14 cellular contexts compared by ENCODE assay signal in genomic region chr20:17605131-17605660, GRCh38. TPM values are rescaled to one million over a fixed set of nuclear protein-coding genes. Genes with fewer than 3 reads are reported as not detected.
DNase-seq lines count a peak whose midpoint lies in the region; TF ChIP-seq lines count a peak whose summit lies in the region.
"Had no signal": no experiment of that assay in that cellular context is flagged by ENCODE, and none has a peak within 500 bp of the region (broad histone marks: within the 10 kb centered on the region; RNA-seq: fewer than 3 reads in every experiment).

No MANE protein-coding gene starts in this region.

- no peak for TF ChIP-seq EP300 in stomach (IDR thresholded peaks at IDR 0.05)

- H3K36me3 ChIP-seq in endodermal cell (ENCODE audit: control insufficient read depth, insufficient read depth, low read length) (peaks cover 75% of the 10 kb centered on the region), stomach (peaks cover 16 to 85% (median 75%) of the 10 kb centered on the region in 4 donors)

- H3K27me3 ChIP-seq in endodermal cell (ENCODE audit: control insufficient read depth, insufficient read depth, low read length, poor library complexity, severe bottlenecking) (no peaks in the 10 kb centered on the region), stomach (no peaks in the 10 kb centered on the region)

- no peak for TF ChIP-seq POLR2A in stomach (IDR thresholded peaks at IDR 0.05)

- peaks cover 38% of the 10 kb centered on the region for H3K36me3 Mint-ChIP-seq in activated CD4-positive, alpha-beta T cell treated with anti-CD3 and anti-CD28 coated beads, Interleukin-2, amount 10 ng/mL, durations not matched to agents 24 days and 14 days (ENCODE audit: low read depth)
- H3K36me3 Mint-ChIP-seq in endodermal cell (ENCODE audit: low read depth) (peaks cover 40% of the 10 kb centered on the region), mesothelial cell of epicardium (peaks cover 21% of the 10 kb centered on the region)

- no peaks in the 10 kb centered on the region for H3K4me1 ChIP-seq in endodermal cell (ENCODE audit: control insufficient read depth, insufficient read depth, low read length)
- H3K4me1 ChIP-seq in stomach = peaks cover 30 to 99% (median 69%) of the 10 kb centered on the region in 4 donors

- H3K4me3 Mint-ChIP-seq in activated CD4-positive, alpha-beta T cell treated with anti-CD3 and anti-CD28 coated beads, Interleukin-2, amount 10 ng/mL, durations not matched to agents 24 days and 14 days = no peak overlapping the region
- H3K4me3 Mint-ChIP-seq in endodermal cell (no peak overlapping the region), mesothelial cell of epicardium (no peak overlapping the region)
- H3K4me3 Mint-ChIP-seq: CD8-positive, alpha-beta T cell had no signal

- peak overlapping the region; percentile 6 for H3K27ac Mint-ChIP-seq in activated CD4-positive, alpha-beta T cell treated with anti-CD3 and anti-CD28 coated beads, Interleukin-2, amount 10 ng/mL, durations not matched to agents 24 days and 14 days
- H3K27ac Mint-ChIP-seq in endodermal cell = no peak overlapping the region
- peak overlapping the region; percentile 68 for H3K27ac Mint-ChIP-seq in mesothelial cell of epicardium
- H3K27ac Mint-ChIP-seq: CD8-positive, alpha-beta T cell had no signal

- H3K27ac ChIP-seq in endodermal cell (ENCODE audit: low read depth, low read length) = no peak overlapping the region
- H3K27ac ChIP-seq in stomach = peak overlapping the region; percentile 38 to 80 (median 61)

- H3K27me3 Mint-ChIP-seq in activated CD4-positive, alpha-beta T cell treated with anti-CD3 and anti-CD28 coated beads, Interleukin-2, amount 10 ng/mL, durations not matched to agents 24 days and 14 days = no peaks in the 10 kb centered on the region
- no peaks in the 10 kb centered on the region for H3K27me3 Mint-ChIP-seq in endodermal cell (ENCODE audit: insufficient read depth)
- H3K27me3 Mint-ChIP-seq in mesothelial cell of epicardium (ENCODE audit: low read depth) = no peaks in the 10 kb centered on the region

- H3K4me3 ChIP-seq in endodermal cell (ENCODE audit: low read length) (no peak overlapping the region), stomach (no peak overlapping the region)
- H3K4me3 ChIP-seq: GM12878 had no signal

- H3K9me3 ChIP-seq in endodermal cell (ENCODE audit: control insufficient read depth, low read length) = no peaks in the 10 kb centered on the region
- no peaks in the 10 kb centered on the region for H3K9me3 ChIP-seq in stomach

- TF ChIP-seq CTCF in endodermal cell (conservative IDR thresholded peaks at IDR 0.05) (no peak), mesothelial cell of epicardium (IDR thresholded peaks at IDR 0.05; ENCODE audit: unreplicated experiment) (no peak), stomach (IDR thresholded peaks at IDR 0.05) (peak in 1 of 7 experiments; percentile 26)

- intact Hi-C loops in activated CD4-positive, alpha-beta T cell treated with anti-CD3 and anti-CD28 coated beads, Interleukin-2, amount 10 ng/mL, durations not matched to agents 24 days and 14 days (cut with micrococcal nuclease) = no loop called here
- intact Hi-C loops in stomach (cut with DNase I; ENCODE audit: low total_unique reads) = no loop called here

- WGBS in endodermal cell (ENCODE audit: insufficient coverage in 1 of 2, insufficient read length in 1 of 2), 2 experiments = 95% methylated on average over 5 of the region's 5 CpGs
- WGBS in stomach, 5 donors = 27 to 41% (median 31%) methylated on average over 5 of the region's 5 CpGs

- H3K4me1 Mint-ChIP-seq in activated CD4-positive, alpha-beta T cell treated with anti-CD3 and anti-CD28 coated beads, Interleukin-2, amount 10 ng/mL, durations not matched to agents 24 days and 14 days = peaks cover 16% of the 10 kb centered on the region
- peaks cover 3% of the 10 kb centered on the region for H3K4me1 Mint-ChIP-seq in endodermal cell
- peaks cover 2% of the 10 kb centered on the region for H3K4me1 Mint-ChIP-seq in mesothelial cell of epicardium

- DNase-seq in activated CD4-positive, alpha-beta T cell treated with anti-CD3 and anti-CD28 coated beads, Interleukin-2, amount 10 ng/mL, durations not matched to agents 24 days and 14 days = no peak
- no peak for DNase-seq in activated CD4-positive, alpha-beta T cell treated with anti-CD3 and anti-CD28 coated beads for 4 hours
- peak; percentile 35 for DNase-seq in endodermal cell
- no peak for DNase-seq in mesothelial cell of epicardium (ENCODE audit: low spot score in 2 of 2, unreplicated experiment in 2 of 2)
- peak; percentile 74 for DNase-seq in stomach
- DNase-seq in NCI-H345 (lab: John Stamatoyannopoulos, UW) = no peak
- no peak for DNase-seq in NCI-H2171 (lab: John Stamatoyannopoulos, UW)
- no peak for DNase-seq in NOMO-1 treated with dmso at 0.1 percent for 144 hours (lab: John Stamatoyannopoulos, UW; ENCODE audit: unreplicated experiment)
- DNase-seq: activated naive CD4-positive, alpha-beta T cell treated with Interleukin-2 at 50 U/mL for 16 hours; CD8-positive, alpha-beta T cell; hypothalamus; NCI-H146; occipital lobe had no signal

- H3K9ac ChIP-seq in endodermal cell (ENCODE audit: extremely low read depth, low read length, poor library complexity, severe bottlenecking) = no peak overlapping the region

- no peaks in the 10 kb centered on the region for H3K9me3 Mint-ChIP-seq in activated CD4-positive, alpha-beta T cell treated with anti-CD3 and anti-CD28 coated beads, Interleukin-2, amount 10 ng/mL, durations not matched to agents 24 days and 14 days
- H3K9me3 Mint-ChIP-seq in endodermal cell (no peaks in the 10 kb centered on the region), mesothelial cell of epicardium (no peaks in the 10 kb centered on the region)
- H3K9me3 Mint-ChIP-seq: CD8-positive, alpha-beta T cell had no signal

RNA-seq across cellular contexts. Expression of gene DSTN, which starts 35.3 kb away (rescaled TPM):
- 58.6 and 65.6 TPM in 2 replicates for total RNA-seq in activated CD4-positive, alpha-beta T cell treated with anti-CD3 and anti-CD28 coated beads, Interleukin-2, amount 10 ng/mL, durations not matched to agents 24 days and 14 days
- total RNA-seq in endodermal cell (100 to 1,000 TPM; 196 to 204 TPM), mesothelial cell of epicardium (192 to 199 TPM (median 193 TPM) in 3 replicates), stomach (1,000 to 10,000 TPM in 1 of 5 donors, 100 to 1,000 TPM in 4; 334 to 1,254 (median 555) TPM)
- 192 TPM for polyA plus RNA-seq in endodermal cell (2013, experiment 1 of 2)
- 208 TPM for polyA plus RNA-seq in endodermal cell (2013, experiment 2 of 2)
- polyA plus RNA-seq in stomach = 100 to 1,000 TPM; 464 to 624 (median 598) TPM

Comparison
In these comparisons a context has a peak if more than half of its experiments do, and no peak if none do; other contexts are left out.
1. DNase-seq: peak in endodermal cell (single experiment) and stomach (single experiment); none in activated CD4-positive, alpha-beta T cell treated with anti-CD3 and anti-CD28 coated beads, Interleukin-2, amount 10 ng/mL, durations not matched to agents 24 days and 14 days (single experiment), activated CD4-positive, alpha-beta T cell treated with anti-CD3 and anti-CD28 coated beads for 4 hours (0 of 2), mesothelial cell of epicardium (0 of 2), NCI-H345 (single experiment), NCI-H2171 (single experiment) and NOMO-1 treated with dmso at 0.1 percent for 144 hours (single experiment).